ENCODE assay signal across 8 cellular contexts in the genomic region with DNA sequence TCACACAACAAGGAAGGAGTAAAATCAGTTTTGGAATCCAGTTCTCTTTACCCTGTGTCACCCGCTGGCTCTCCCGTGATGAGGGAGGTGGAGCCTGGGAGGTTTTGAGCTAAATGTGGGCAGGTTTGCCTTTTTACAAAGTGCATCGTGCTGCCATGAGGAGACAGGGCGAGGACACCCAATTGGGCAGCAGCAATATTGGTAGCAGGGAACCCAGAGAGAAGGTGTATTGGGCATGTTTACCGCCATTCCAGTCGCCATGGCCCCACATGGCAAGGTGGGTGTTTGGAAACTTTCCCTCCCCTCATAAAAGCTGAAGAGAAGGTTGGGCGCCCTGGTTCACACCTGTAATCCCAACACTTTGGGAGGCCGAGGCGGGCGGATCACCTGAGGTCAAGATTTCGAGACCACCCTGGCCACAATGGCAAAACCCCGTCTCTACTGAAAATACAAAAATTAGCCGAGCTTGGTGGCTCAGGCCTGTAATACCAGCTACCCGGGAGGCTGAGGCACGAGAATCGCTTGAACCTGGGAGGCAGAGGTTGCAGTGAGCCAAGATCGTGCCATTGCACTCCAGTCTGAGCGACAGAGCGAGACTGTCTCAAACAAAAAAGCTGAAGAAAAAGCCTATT. TPM values are rescaled to one million over a fixed set of nuclear protein-coding genes. Genes with fewer than 3 reads are reported as not detected.
DNase-seq lines count a peak whose midpoint lies in the region.

No MANE protein-coding gene starts in this region.

- peak overlapping the region; percentile 49 for H3K27ac ChIP-seq in substantia nigra (ENCODE audit: low read depth, low read length, poor library complexity, severe bottlenecking)

- no peaks in the 10 kb centered on the region for H3K27me3 Mint-ChIP-seq in T-helper 1 cell treated with Interleukin-12 subunit alpha and Interleukin-12 subunit beta and Interleukin-4 antibody, amounts not matched to agents 30 μg/mL and 1 μg/mL, for 36 hours (ENCODE audit: low read depth)
- H3K27me3 Mint-ChIP-seq in activated naive CD8-positive, alpha-beta T cell = no peaks in the 10 kb centered on the region
- peaks cover 1 to 19% (median 13%) of the 10 kb centered on the region in 3 donors for H3K27me3 Mint-ChIP-seq in immature natural killer cell (ENCODE audit: low read depth in 3 of 3)

- H3K9me3 Mint-ChIP-seq in T-helper 1 cell treated with Interleukin-12 subunit alpha and Interleukin-12 subunit beta and Interleukin-4 antibody, amounts not matched to agents 30 μg/mL and 1 μg/mL, for 36 hours = no peaks in the 10 kb centered on the region
- no peaks in the 10 kb centered on the region for H3K9me3 Mint-ChIP-seq in activated naive CD8-positive, alpha-beta T cell (ENCODE audit: low read depth)
- no peaks in the 10 kb centered on the region for H3K9me3 Mint-ChIP-seq in immature natural killer cell

- peaks cover 42% of the 10 kb centered on the region for H3K4me1 Mint-ChIP-seq in T-helper 1 cell treated with Interleukin-12 subunit alpha and Interleukin-12 subunit beta and Interleukin-4 antibody, amounts not matched to agents 30 μg/mL and 1 μg/mL, for 36 hours (ENCODE audit: low read depth)
- peaks cover 42% of the 10 kb centered on the region for H3K4me1 Mint-ChIP-seq in activated naive CD8-positive, alpha-beta T cell (ENCODE audit: low read depth)
- H3K4me1 Mint-ChIP-seq in immature natural killer cell = peaks cover 44% of the 10 kb centered on the region in 2 donors

- peaks cover 10% of the 10 kb centered on the region for H3K36me3 Mint-ChIP-seq in T-helper 1 cell treated with Interleukin-12 subunit alpha and Interleukin-12 subunit beta and Interleukin-4 antibody, amounts not matched to agents 30 μg/mL and 1 μg/mL, for 36 hours (ENCODE audit: low read depth)
- H3K36me3 Mint-ChIP-seq in activated naive CD8-positive, alpha-beta T cell = peaks cover 2% of the 10 kb centered on the region
- no peaks in the 10 kb centered on the region for H3K36me3 Mint-ChIP-seq in immature natural killer cell

- H3K4me3 Mint-ChIP-seq in T-helper 1 cell treated with Interleukin-12 subunit alpha and Interleukin-12 subunit beta and Interleukin-4 antibody, amounts not matched to agents 30 μg/mL and 1 μg/mL, for 36 hours = peak overlapping the region; percentile 90
- peak overlapping the region; percentile 92 for H3K4me3 Mint-ChIP-seq in activated naive CD8-positive, alpha-beta T cell
- peak overlapping the region; percentile 80 to 95 (median 85) for H3K4me3 Mint-ChIP-seq in immature natural killer cell

- H3K27ac Mint-ChIP-seq in T-helper 1 cell treated with Interleukin-12 subunit alpha and Interleukin-12 subunit beta and Interleukin-4 antibody, amounts not matched to agents 30 μg/mL and 1 μg/mL, for 36 hours = peak overlapping the region; percentile 92
- peak overlapping the region; percentile 97 for H3K27ac Mint-ChIP-seq in activated naive CD8-positive, alpha-beta T cell
- peak overlapping the region; percentile 67 to 94 (median 91) for H3K27ac Mint-ChIP-seq in immature natural killer cell

- no peak for DNase-seq in T-helper 1 cell
- DNase-seq in immature natural killer cell = no peak
- no peak for DNase-seq in substantia nigra (lab: John Stamatoyannopoulos, UW)
- DNase-seq in dedifferentiated amniotic fluid mesenchymal stem cell (ENCODE audit: extremely low spot score) = no peak
- DNase-seq in CD1c-positive myeloid dendritic cell (ENCODE audit: extremely low spot score) = no peak
- no peak for DNase-seq in superior temporal gyrus (ENCODE audit: extremely low spot score)

RNA-seq across cellular contexts. Expression of a gene that starts 3.5 kb away (rescaled TPM):
- 100 to 1,000 TPM; 112 to 189 (median 185) TPM for polyA plus RNA-seq in immature natural killer cell

RNA-seq across cellular contexts. Expression of a gene that starts 37.0 kb away (rescaled TPM):
- polyA plus RNA-seq in immature natural killer cell = 10 to 100 TPM; 15.2 to 33.5 (median 19.7) TPM
